Comparison of ENCODE assay signal across 23 cellular contexts in the genomic region with DNA sequence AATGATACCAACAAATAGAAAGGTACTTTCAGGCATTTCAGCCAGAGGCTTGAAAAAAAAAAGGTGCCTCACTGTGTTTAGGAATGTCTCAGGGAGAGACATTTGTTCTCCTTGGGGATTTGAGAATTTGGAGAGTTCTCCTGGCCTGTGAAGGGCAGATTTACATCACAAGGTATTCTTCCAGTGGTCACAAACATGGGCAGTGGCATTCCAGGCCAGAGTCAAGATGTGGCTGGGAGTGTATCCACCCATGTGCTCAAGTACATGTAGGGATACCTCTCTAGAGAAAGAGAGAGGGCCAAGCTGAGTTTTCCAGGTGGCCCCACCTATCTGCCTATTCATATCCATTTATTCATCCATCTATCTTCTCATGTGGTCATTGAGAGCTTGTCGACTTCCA.
DNase-seq lines count a peak whose midpoint lies in the region; ATAC-seq, FAIRE-seq and TF ChIP-seq lines count a peak whose summit lies in the region.
"Had no signal": no experiment of that assay in that cellular context is flagged by ENCODE, and none has a peak within 500 bp of the region (broad histone marks: within the 10 kb centered on the region; RNA-seq: fewer than 3 reads in every experiment).

No MANE protein-coding gene starts in this region.

- H3K4ac ChIP-seq in H1 (replicated peaks; ENCODE audit: insufficient read length, low read depth, low read length) = no peak overlapping the region

- H4K8ac ChIP-seq in H1 (ENCODE audit: extremely low read depth, insufficient read depth, low read length) = no peak overlapping the region

- no peaks in the 10 kb centered on the region for H3K36me3 ChIP-seq in GM23338 (ENCODE audit: insufficient read depth)
- H3K36me3 ChIP-seq in H1 (ENCODE audit: control insufficient read depth in 2 of 4, insufficient read depth in 4 of 4, low read length in 3 of 4) = no peaks in the 10 kb centered on the region
- H3K36me3 ChIP-seq in lower lobe of right lung = no peaks in the 10 kb centered on the region
- H3K36me3 ChIP-seq: BE2C; BLaER1 treated with 17β-estradiol and CSF1 and Interleukin-3, amounts not matched to agents 10 nM and 100 nM had no signal

- FAIRE-seq in H1 (lab: Jason Lieb, UNC) = no peak
- FAIRE-seq: A549, D721Med, GM12878 had no signal

- POLR2A ChIA-PET in H1 (lab: Charles Lee; ENCODE audit: partially characterized antibody) = no interaction called here

- H3K23me2 ChIP-seq in H1 (ENCODE audit: low read depth, low read length) = peaks cover under 1% of the 10 kb centered on the region; the same call in 1 of the 2 replicates

- H2BK12ac ChIP-seq in H1 (ENCODE audit: low read depth, low read length) = no peak overlapping the region

- H3K14ac ChIP-seq in H1 (ENCODE audit: insufficient read length) = no peak overlapping the region

- no peak overlapping the region for H2BK15ac ChIP-seq in H1 (ENCODE audit: low read length)

- no peak overlapping the region for H3K4me2 ChIP-seq in GM23338
- H3K4me2 ChIP-seq in H1 (ENCODE audit: insufficient read depth in 1 of 2, low read depth in 2 of 2, low read length in 2 of 2) = no peak overlapping the region
- H3K4me2 ChIP-seq: A549; BLaER1 treated with 17β-estradiol and CSF1 and Interleukin-3, amounts not matched to agents 10 nM and 100 nM had no signal

- CTCF ChIA-PET in H1 (lab: Charles Lee; ENCODE audit: partially characterized antibody) = interaction anchor here (0.6 to 1.5 kb wide), 4 partner anchors 161 to 349 kb away, joined by 3 to 5 read pairs (median 4); no protein-coding TSS in a partner anchor

- H4K5ac ChIP-seq in H1 (ENCODE audit: insufficient read length, low read depth, low read length) = no peak overlapping the region

- H3K79me2 ChIP-seq in GM23338 (replicated peaks; ENCODE audit: insufficient read depth) (no peaks in the 10 kb centered on the region), H1 (ENCODE audit: control insufficient read depth in 1 of 2, insufficient read depth in 2 of 2, low read length in 2 of 2) (no peaks in the 10 kb centered on the region)

- H3K9me3 Mint-ChIP-seq in GM23338 = no peaks in the 10 kb centered on the region; the same call in 2 of the 3 replicates
- H3K9me3 Mint-ChIP-seq in activated T-helper 17 cell treated with anti-CD3 and anti-CD28 coated beads, Interleukin-2, amount 50 U/mL, for 72 hours = no peaks in the 10 kb centered on the region
- H3K9me3 Mint-ChIP-seq: CD4-positive, alpha-beta T cell had no signal

- TF ChIP-seq EP300 in H1 (IDR thresholded peaks at IDR 0.05; ENCODE audit: borderline replicate concordance in 1 of 2, low read depth in 2 of 2, low read length in 2 of 2) = no peak

- no peak overlapping the region for H3K9ac ChIP-seq in H1 (replicated peaks in 1 of 4; ENCODE audit: extremely low read depth in 1 of 4, low read depth in 3 of 4, low read length in 3 of 4)
- H3K9ac ChIP-seq: BLaER1 treated with 17β-estradiol and CSF1 and Interleukin-3, amounts not matched to agents 10 nM and 100 nM had no signal

- no peak overlapping the region for H2BK5ac ChIP-seq in H1 (ENCODE audit: low read depth, low read length)

- no peaks in the 10 kb centered on the region for H3K36me3 Mint-ChIP-seq in GM23338 (ENCODE audit: low read depth)
- no peaks in the 10 kb centered on the region for H3K36me3 Mint-ChIP-seq in activated T-helper 17 cell treated with anti-CD3 and anti-CD28 coated beads, Interleukin-2, amount 50 U/mL, for 72 hours (ENCODE audit: low read depth)

- peak; percentile 15 for DNase-seq in GM23338 (ENCODE audit: low spot score)
- no peak for DNase-seq in H1 (ENCODE audit: low read depth in 1 of 2, low spot score in 2 of 2)
- DNase-seq in lower lobe of right lung = peak; percentile 48
- no peak for DNase-seq in activated T-cell treated with anti-CD3 and anti-CD28 coated beads for 4 hours
- DNase-seq: ACHN; AML-193; BE2C; CD4-positive, alpha-beta T cell; CD8-positive, alpha-beta memory T cell; DMS 273 treated with DMSO at 0.1 percent for 48 hours; DMS79; EL; GDM1; H9 had no signal

- H3K27me3 ChIP-seq in GM23338 (ENCODE audit: insufficient read depth) (no peaks in the 10 kb centered on the region), H1 (replicated peaks in 1 of 4; ENCODE audit: control insufficient read depth in 3 of 4, extremely low read depth in 1 of 4, insufficient read depth in 3 of 4, low read length in 3 of 4) (no peaks in the 10 kb centered on the region), lower lobe of right lung (ENCODE audit: low read depth) (no peaks in the 10 kb centered on the region)
- H3K27me3 ChIP-seq: BE2C; BLaER1 treated with 17β-estradiol and CSF1 and Interleukin-3, amounts not matched to agents 10 nM and 100 nM had no signal

- no peak overlapping the region for H3K4me3 ChIP-seq in GM23338
- H3K4me3 ChIP-seq in H1 (ENCODE audit: extremely low read depth in 1 of 4, insufficient read depth in 2 of 4, low read depth in 3 of 4, low read length in 4 of 4) = no peak overlapping the region
- no peak overlapping the region for H3K4me3 ChIP-seq in lower lobe of right lung
- H3K4me3 ChIP-seq: A549; BLaER1 treated with 17β-estradiol and CSF1 and Interleukin-3, amounts not matched to agents 10 nM and 100 nM; GM12878 had no signal

- H2BK120ac ChIP-seq in H1 (replicated peaks; ENCODE audit: low read depth, low read length) = no peak overlapping the region

- H3F3A ChIP-seq in GM23338 (replicated peaks; ENCODE audit: low read depth) = no peaks in the 10 kb centered on the region

- no peak overlapping the region for H4K91ac ChIP-seq in H1 (replicated peaks; ENCODE audit: insufficient read length, low read length)

- TF ChIP-seq CTCF in GM23338 (conservative IDR thresholded peaks at IDR 0.05; ENCODE audit: low read depth in 2 of 2) (no peak), H1 (IDR thresholded peaks at IDR 0.05; ENCODE audit: control extremely low read depth in 1 of 3, insufficient read depth in 1 of 3, low read depth in 1 of 3, low read length in 3 of 3) (no peak), lower lobe of right lung (IDR thresholded peaks at IDR 0.05) (no peak)

- H3K9me2 ChIP-seq in GM23338 (ENCODE audit: insufficient read depth) = no peaks in the 10 kb centered on the region

- no peak overlapping the region for H3K23ac ChIP-seq in H1 (ENCODE audit: insufficient read length)

- no peak overlapping the region for H3K18ac ChIP-seq in H1 (ENCODE audit: extremely low read depth, low read length)

- 94% methylated on average over 1 of the region's 1 CpG; no CpG with 5 or more reads in 1 of the 2 experiments for WGBS in H1 (ENCODE audit: extremely low coverage in 1 of 2, insufficient coverage in 1 of 2, insufficient read length in 1 of 2, insufficient replicate concordance in 2 of 2, low coverage in 1 of 2, low lambda C conversion rate in 2 of 2, missing lambda C conversion rate in 1 of 2), 2 experiments

- H3K4me1 Mint-ChIP-seq in GM23338 = no peaks in the 10 kb centered on the region
- no peaks in the 10 kb centered on the region for H3K4me1 Mint-ChIP-seq in activated T-helper 17 cell treated with anti-CD3 and anti-CD28 coated beads, Interleukin-2, amount 50 U/mL, for 72 hours
- H3K4me1 Mint-ChIP-seq: CD8-positive, alpha-beta memory T cell had no signal

- H2AK5ac ChIP-seq in H1 (ENCODE audit: low read depth, low read length) = no peak overlapping the region

- H3K56ac ChIP-seq in H1 (replicated peaks; ENCODE audit: insufficient read length, low read depth, low read length) = no peak overlapping the region

- H3K9me3 ChIP-seq in H1 (ENCODE audit: insufficient read depth in 2 of 2, low read depth in 1 of 2, low read length in 1 of 2) (no peaks in the 10 kb centered on the region), lower lobe of right lung (peaks cover 10% of the 10 kb centered on the region)
- H3K9me3 ChIP-seq: A549, BE2C had no signal

- ATAC-seq in GM23338 = peak; percentile 39; the same call in 2 of the 3 replicates
- peak; percentile 69 to 81 for ATAC-seq in lower lobe of right lung
- no peak for ATAC-seq in activated T-helper 17 cell treated with anti-CD3 and anti-CD28 coated beads, Interleukin-2, amount 50 U/mL, for 72 hours (replicated peaks)
- ATAC-seq in GM19455 (IDR thresholded peaks at IDR 0.05; ENCODE audit: unreplicated experiment) = no peak
- ATAC-seq: A549, GM12878, HCT116 had no signal

- H3K4me3 Mint-ChIP-seq in GM23338 = no peak overlapping the region
- no peak overlapping the region for H3K4me3 Mint-ChIP-seq in activated T-helper 17 cell treated with anti-CD3 and anti-CD28 coated beads, Interleukin-2, amount 50 U/mL, for 72 hours
- H3K4me3 Mint-ChIP-seq: CD14-positive monocyte; CD4-positive, alpha-beta T cell; CD8-positive, alpha-beta memory T cell; H9 had no signal

- H4K20me1 ChIP-seq in GM23338 (replicated peaks; ENCODE audit: insufficient read depth) (no peaks in the 10 kb centered on the region), H1 (replicated peaks in 1 of 2; ENCODE audit: control insufficient read depth in 1 of 2, insufficient read depth in 2 of 2, low read length in 2 of 2) (no peaks in the 10 kb centered on the region)
- H4K20me1 ChIP-seq: BLaER1 treated with 17β-estradiol and CSF1 and Interleukin-3, amounts not matched to agents 10 nM and 100 nM had no signal

- no peak overlapping the region; the same call in 1 of the 2 replicates for H3K27ac Mint-ChIP-seq in GM23338
- no peak overlapping the region for H3K27ac Mint-ChIP-seq in activated T-helper 17 cell treated with anti-CD3 and anti-CD28 coated beads, Interleukin-2, amount 50 U/mL, for 72 hours
- H3K27ac Mint-ChIP-seq: CD14-positive monocyte; CD4-positive, alpha-beta T cell; CD8-positive, alpha-beta memory T cell; H9 had no signal

- no peaks in the 10 kb centered on the region for H3K79me1 ChIP-seq in H1 (ENCODE audit: low read depth, low read length)

- H3K4me1 ChIP-seq in GM23338 (ENCODE audit: insufficient read depth) (no peaks in the 10 kb centered on the region), H1 (replicated peaks in 1 of 4; ENCODE audit: control insufficient read depth in 3 of 4, insufficient read depth in 4 of 4, low read length in 3 of 4) (peaks cover 0 to 4% (median 0%) of the 10 kb centered on the region in 4 experiments; a peak in 1 of 7 replicates), lower lobe of right lung (peaks cover 10% of the 10 kb centered on the region)
- H3K4me1 ChIP-seq: A549; BE2C; BLaER1 treated with 17β-estradiol and CSF1 and Interleukin-3, amounts not matched to agents 10 nM and 100 nM had no signal

- H2AFZ ChIP-seq in GM23338 (no peak overlapping the region), H1 (ENCODE audit: low read length) (no peak overlapping the region)

- TF ChIP-seq POLR2A in H1 (IDR thresholded peaks at IDR 0.05; ENCODE audit: control extremely low read depth in 1 of 2, low read depth in 2 of 2, low read length in 2 of 2) = no peak

- no peak overlapping the region for H2BK20ac ChIP-seq in H1 (ENCODE audit: low read length)

- H3K27ac ChIP-seq in GM23338 (ENCODE audit: low read depth) (no peak overlapping the region), H1 (ENCODE audit: low read depth, low read length) (no peak overlapping the region), lower lobe of right lung (no peak overlapping the region)
- H3K27ac ChIP-seq: 22Rv1; A549; BLaER1 treated with 17β-estradiol and CSF1 and Interleukin-3, amounts not matched to agents 10 nM and 100 nM had no signal

- no peak for TF ChIP-seq RAD21 in H1 (IDR thresholded peaks at IDR 0.05 in 1 of 2, conservative IDR thresholded peaks at IDR 0.05 in 1 of 2; ENCODE audit: low read depth in 2 of 2, low read length in 2 of 2)

- intact Hi-C loops in lower lobe of right lung (cut with DNase I) = no loop called here

- peaks cover 6% of the 10 kb centered on the region for H3K27me3 Mint-ChIP-seq in GM23338 (ENCODE audit: insufficient read depth, low read depth, poor library complexity)
- H3K27me3 Mint-ChIP-seq in activated T-helper 17 cell treated with anti-CD3 and anti-CD28 coated beads, Interleukin-2, amount 50 U/mL, for 72 hours = peaks cover 10% of the 10 kb centered on the region
- H3K27me3 Mint-ChIP-seq: CD4-positive, alpha-beta T cell had no signal

Comparison
In these comparisons a context has a peak if more than half of its experiments do, and no peak if none do; other contexts are left out.
1. ATAC-seq: peak in GM23338 (single experiment) and lower lobe of right lung (2 of 2); none in activated T-helper 17 cell treated with anti-CD3 and anti-CD28 coated beads, Interleukin-2, amount 50 U/mL, for 72 hours (single experiment) and GM19455 (single experiment).
2. DNase-seq: peak in GM23338 (single experiment) and lower lobe of right lung (single experiment); none in H1 (0 of 2) and activated T-cell treated with anti-CD3 and anti-CD28 coated beads for 4 hours (single experiment).